ENCODE assay signal across 8 cellular contexts in genomic region chr21:30831194-30831765, GRCh38. TPM values are rescaled to one million over a fixed set of nuclear protein-coding genes. Genes with fewer than 3 reads are reported as not detected.
A peak's percentile ranks its signal among the peaks of the same experiment; 100 is the strongest.
DNase-seq lines count a peak whose midpoint lies in the region; ATAC-seq and TF ChIP-seq lines count a peak whose summit lies in the region.
"Had no signal": no experiment of that assay in that cellular context is flagged by ENCODE, and none has a peak within 500 bp of the region (broad histone marks: within the 10 kb centered on the region; RNA-seq: fewer than 3 reads in every experiment).

No MANE protein-coding gene starts in this region.

- no peaks in the 10 kb centered on the region for H4K20me1 ChIP-seq in IMR-90 (ENCODE audit: insufficient read depth, low read length)

- no peaks in the 10 kb centered on the region for H3K36me3 Mint-ChIP-seq in activated T-cell treated with anti-CD3 and anti-CD28 coated beads, Interleukin-2, amount 50 U/mL, for 4 hours (ENCODE audit: insufficient read depth)

- H3K27me3 ChIP-seq in GM06990 (replicated peaks; ENCODE audit: control insufficient read depth, insufficient read depth, low read length) (no peaks in the 10 kb centered on the region), IMR-90 (ENCODE audit: control insufficient read depth, insufficient read depth, low read length) (no peaks in the 10 kb centered on the region)
- H3K27me3 ChIP-seq: neutrophil had no signal

- H2BK20ac ChIP-seq in IMR-90 (ENCODE audit: low read depth, low read length): no peak overlapping the region

- in situ Hi-C loops in IMR-90 (cut with MboI; ENCODE audit: low sequenced_read_pairs): no loop called here

- no TSS peak for BruUV-seq in IMR-90 (replicated peaks; lab: Mats Ljungman, UMichigan)

- H3K9me3 ChIP-seq in IMR-90 (ENCODE audit: control insufficient read depth, insufficient read depth, low read length): peaks cover 10% of the 10 kb centered on the region
- H3K9me3 ChIP-seq: neutrophil had no signal

- no peak for TF ChIP-seq POLR2A in IMR-90 (IDR thresholded peaks at IDR 0.05; ENCODE audit: low read depth, low read length)

- H3K9me1 ChIP-seq in IMR-90 (ENCODE audit: insufficient read depth, low read length): no peaks in the 10 kb centered on the region

- no peak overlapping the region for H2BK15ac ChIP-seq in IMR-90 (ENCODE audit: low read depth, low read length)

- H3K4me2 ChIP-seq in IMR-90 (ENCODE audit: low read depth, low read length): no peak overlapping the region

- no peak overlapping the region for H3K18ac ChIP-seq in IMR-90 (ENCODE audit: low read depth, low read length)

- POLR2A ChIA-PET in IMR-90 (lab: Charles Lee; ENCODE audit: unreplicated experiment): no interaction called here

- H2AK9ac ChIP-seq in IMR-90 (replicated peaks; ENCODE audit: low read depth, low read length, poor library complexity): no peak overlapping the region

- H3K4me3 ChIP-seq in GM06990 (replicated peaks; ENCODE audit: low read depth, low read length): no peak overlapping the region
- no peak overlapping the region for H3K4me3 ChIP-seq in IMR-90 (ENCODE audit: insufficient read depth, low read depth, low read length)

- no peak overlapping the region for H2AK5ac ChIP-seq in IMR-90 (ENCODE audit: low read depth, low read length)

- H3K4me1 Mint-ChIP-seq in activated T-cell treated with anti-CD3 and anti-CD28 coated beads, Interleukin-2, amount 50 U/mL, for 4 hours (ENCODE audit: low read depth): no peaks in the 10 kb centered on the region

- H3K56ac ChIP-seq in IMR-90 (ENCODE audit: extremely low read depth, insufficient read depth, low read length): no peak overlapping the region

- no peak overlapping the region for H3K4me3 Mint-ChIP-seq in activated T-cell treated with anti-CD3 and anti-CD28 coated beads, Interleukin-2, amount 50 U/mL, for 4 hours

- no peak overlapping the region for H2BK5ac ChIP-seq in IMR-90 (ENCODE audit: low read depth, low read length, poor library complexity, severe bottlenecking)

- ATAC-seq in IMR-90 (ENCODE audit: low read depth) (no peak), omental fat pad (ENCODE audit: low FRiP score) (no peak), HG02623 (IDR thresholded peaks at IDR 0.05; ENCODE audit: unreplicated experiment) (no peak)
- no peak for ATAC-seq in activated T-cell treated with anti-CD3 and anti-CD28 coated beads, Interleukin-2, amount 50 U/mL, for 4 hours

- no peak overlapping the region for H2BK120ac ChIP-seq in IMR-90 (ENCODE audit: low read depth, low read length)

- H3K14ac ChIP-seq in IMR-90 (replicated peaks; ENCODE audit: low read depth, low read length): no peak overlapping the region

- TF ChIP-seq RAD21 in IMR-90 (IDR thresholded peaks at IDR 0.05; ENCODE audit: low read length): no peak

- no peak overlapping the region for H4K5ac ChIP-seq in IMR-90 (ENCODE audit: low read depth, low read length)

- no peak overlapping the region for H4K8ac ChIP-seq in IMR-90 (ENCODE audit: low read depth in 2 of 2, low read length in 2 of 2)

- H3K23ac ChIP-seq in IMR-90 (ENCODE audit: low read depth, low read length): no peak overlapping the region

- intact Hi-C loops in IMR-90 (cut with micrococcal nuclease): loop anchor here (5.0 kb wide), 1 partner anchor 256 kb away; no protein-coding TSS in a partner anchor

- no peak overlapping the region for H3K27ac ChIP-seq in IMR-90 (ENCODE audit: insufficient read depth, low read length)
- H3K27ac ChIP-seq: neutrophil had no signal

- no peak overlapping the region for H3K4ac ChIP-seq in IMR-90 (ENCODE audit: low read depth, low read length)

- no peaks in the 10 kb centered on the region for H3K4me1 ChIP-seq in IMR-90 (ENCODE audit: control insufficient read depth, insufficient read depth, low read length)

- H3K27me3 Mint-ChIP-seq in activated T-cell treated with anti-CD3 and anti-CD28 coated beads, Interleukin-2, amount 50 U/mL, for 4 hours (ENCODE audit: low read depth): peaks cover 7% of the 10 kb centered on the region

- H3K9ac ChIP-seq in IMR-90 (ENCODE audit: low read depth, low read length): no peak overlapping the region

- CTCF ChIA-PET in IMR-90 (lab: Yijun Ruan, JAX): no interaction called here

- no peaks in the 10 kb centered on the region for H3K36me3 ChIP-seq in GM06990 (ENCODE audit: control insufficient read depth, insufficient read depth, low read length)
- no peaks in the 10 kb centered on the region for H3K36me3 ChIP-seq in IMR-90 (ENCODE audit: control insufficient read depth, insufficient read depth, low read length)
- H3K36me3 ChIP-seq: neutrophil had no signal

- no peaks in the 10 kb centered on the region for H3K79me1 ChIP-seq in IMR-90 (ENCODE audit: low read depth in 1 of 2, low read length in 2 of 2)

- 80% methylated on average over 1 of the region's 6 CpGs; no CpG with 5 or more reads in 1 of the 2 experiments for WGBS in IMR-90 (ENCODE audit: extremely low coverage in 2 of 2, insufficient read length in 1 of 2), 2 experiments

- peaks cover 4% of the 10 kb centered on the region for H3K9me3 Mint-ChIP-seq in activated T-cell treated with anti-CD3 and anti-CD28 coated beads, Interleukin-2, amount 50 U/mL, for 4 hours

- DNase-seq in GM06990 (ENCODE audit: extremely low read depth, insufficient read length): no peak
- DNase-seq in IMR-90: no peak
- peak; percentile 23 for DNase-seq in activated T-cell treated with anti-CD3 and anti-CD28 coated beads, Interleukin-2, amount 50 U/mL, for 4 hours
- DNase-seq in kidney tubule cell (ENCODE audit: low spot score): peak; percentile 12
- no peak for DNase-seq in HPDE6-E6E7 (ENCODE audit: extremely low spot score)
- no peak for DNase-seq in omental fat pad (ENCODE audit: low spot score)

- peak; percentile 61 for TF ChIP-seq CTCF in GM06990 (IDR thresholded peaks at IDR 0.05; ENCODE audit: insufficient read depth, low read length, poor library complexity, severe bottlenecking)
- TF ChIP-seq CTCF in IMR-90 (conservative IDR thresholded peaks at IDR 0.05; ENCODE audit: low read depth, low read length): 0 out of 2 replicates have a peak, but pooled peaks have one; percentile 13
- TF ChIP-seq CTCF in omental fat pad (IDR thresholded peaks at IDR 0.05): no peak

- dilution Hi-C loops in IMR-90 (cut with HindIII; ENCODE audit: low sequenced_read_pairs, unreplicated experiment): no loop called here

- no peak overlapping the region for H4K91ac ChIP-seq in IMR-90 (ENCODE audit: insufficient read depth, low read depth, low read length)

- no peak overlapping the region for H2AFZ ChIP-seq in IMR-90 (replicated peaks; ENCODE audit: low read length, poor library complexity)

TF ChIP-seq in IMR-90, 13 proteins besides CTCF, POLR2A, EP300 and RAD21:
- TF ChIP-seq RCOR1 (IDR thresholded peaks at IDR 0.05; ENCODE audit: insufficient replicate concordance, low read length): no peak
- TF ChIP-seq ELK1 (IDR thresholded peaks at IDR 0.05; ENCODE audit: borderline replicate concordance, low read depth, low read length): no peak
- TF ChIP-seq MAZ (IDR thresholded peaks at IDR 0.05; ENCODE audit: borderline replicate concordance, low read depth, low read length): no peak
- TF ChIP-seq SMC3 (IDR thresholded peaks at IDR 0.05; ENCODE audit: low read depth, low read length): no peak

RNA-seq across cellular contexts. Expression of gene KRTAP7-1, which starts 1.7 kb away (rescaled TPM):
- total RNA-seq in IMR-90 (2012; rRNA removed) (not detected in 2 replicates), omental fat pad (not detected)
- polyA plus RNA-seq in IMR-90 (2012; rRNA removed): not detected in 2 replicates
- not detected in 2 replicates for polyA plus RNA-seq in IMR-90 (2012; cell fraction: cytosol; rRNA removed)
- polyA plus RNA-seq in IMR-90 (2012; cell fraction: nucleus; rRNA removed; ENCODE audit: low replicate concordance): not detected in 2 replicates
- total RNA-seq in activated T-cell treated with anti-CD3 and anti-CD28 coated beads, Interleukin-2, amount 50 U/mL, for 4 hours: not detected

RNA-seq across cellular contexts. Expression of gene KRTAP8-1, which starts 18.2 kb away (rescaled TPM):
- not detected in 2 replicates for total RNA-seq in IMR-90 (2012; rRNA removed)
- polyA plus RNA-seq in IMR-90 (2012; rRNA removed): not detected in 2 replicates
- polyA plus RNA-seq in IMR-90 (2012; cell fraction: cytosol; rRNA removed): not detected in 2 replicates
- polyA plus RNA-seq in IMR-90 (2012; cell fraction: nucleus; rRNA removed; ENCODE audit: low replicate concordance): not detected in 2 replicates
- total RNA-seq in activated T-cell treated with anti-CD3 and anti-CD28 coated beads, Interleukin-2, amount 50 U/mL, for 4 hours: not detected
- total RNA-seq in omental fat pad: not detected

RNA-seq across cellular contexts. Expression of gene KRTAP11-1, which starts 50.1 kb away (rescaled TPM):
- total RNA-seq in IMR-90 (2012; rRNA removed) (not detected in 2 replicates), omental fat pad (not detected)
- polyA plus RNA-seq in IMR-90 (2012; rRNA removed): not detected in 2 replicates
- not detected in 2 replicates for polyA plus RNA-seq in IMR-90 (2012; cell fraction: cytosol; rRNA removed)
- not detected in 2 replicates for polyA plus RNA-seq in IMR-90 (2012; cell fraction: nucleus; rRNA removed; ENCODE audit: low replicate concordance)
- not detected for total RNA-seq in activated T-cell treated with anti-CD3 and anti-CD28 coated beads, Interleukin-2, amount 50 U/mL, for 4 hours

Comparison
In these comparisons a context has a peak if more than half of its experiments do, and no peak if none do; other contexts are left out.
1. DNase-seq: peak in activated T-cell treated with anti-CD3 and anti-CD28 coated beads, Interleukin-2, amount 50 U/mL, for 4 hours (single experiment) and kidney tubule cell (single experiment); none in GM06990 (single experiment), IMR-90 (single experiment), HPDE6-E6E7 (single experiment) and omental fat pad (single experiment).
2. CTCF ChIP-seq: peak in GM06990 (single experiment) and IMR-90 (single experiment); none in omental fat pad (0 of 3).